In the genomic region with DNA sequence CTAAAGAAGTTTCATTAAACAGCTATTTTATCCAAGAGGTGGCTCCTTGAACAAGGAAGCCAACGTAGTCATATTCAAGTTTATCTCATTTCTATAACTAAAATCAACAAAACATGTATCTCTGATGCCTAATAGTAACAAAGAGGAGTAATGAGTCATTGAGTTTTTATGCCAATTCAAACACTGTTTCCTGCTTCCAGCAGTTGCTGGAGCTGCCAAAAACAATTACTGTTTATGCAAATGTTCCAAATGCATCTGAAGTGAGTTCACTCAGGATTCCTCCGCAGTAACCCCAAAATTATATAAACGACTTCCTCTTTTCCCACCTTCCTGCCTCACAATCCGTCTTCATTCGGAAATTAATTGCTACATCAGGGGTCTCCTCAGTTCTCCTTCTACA, we compare ENCODE assay signal across 7 cellular contexts.
A peak's percentile ranks its signal among the peaks of the same experiment; 100 is the strongest.
DNase-seq lines count a peak whose midpoint lies in the region; FAIRE-seq and TF ChIP-seq lines count a peak whose summit lies in the region.
"Not testable (repeated sequence)": the region's sequence is repeated elsewhere in the genome, so short reads cannot be mapped to it uniquely, and the experiment has no call there.

No MANE protein-coding gene starts in this region.

- CTCF ChIA-PET in endothelial cell of umbilical vein (lab: Charles Lee) = not testable (repeated sequence)

- H3K27me3 ChIP-seq in endothelial cell of umbilical vein (ENCODE audit: control insufficient read depth in 2 of 2, insufficient read depth in 2 of 2, low read length in 2 of 2); osteoblast (ENCODE audit: insufficient read depth, low read length): not testable (repeated sequence)

- H3K4me1 ChIP-seq in endothelial cell of umbilical vein (ENCODE audit: control insufficient read depth, extremely low read depth, insufficient read depth, low read length) (peaks cover 52% of the 10 kb centered on the region), osteoblast (ENCODE audit: insufficient read depth, low read length) (peaks cover 14% of the 10 kb centered on the region)

- BruUV-seq in endothelial cell of umbilical vein (replicated peaks; lab: Mats Ljungman, UMichigan) = not testable (repeated sequence)

- POLR2A ChIA-PET in endothelial cell of umbilical vein (lab: Charles Lee) = not testable (repeated sequence)

- not testable (repeated sequence) for H4K20me1 ChIP-seq in endothelial cell of umbilical vein (replicated peaks; ENCODE audit: control insufficient read depth, extremely low read depth, insufficient read depth, low read length); osteoblast (ENCODE audit: insufficient read depth, low read length)

- not testable (repeated sequence) for TF ChIP-seq CTCF in AG09309 (IDR thresholded peaks at IDR 0.05; ENCODE audit: control insufficient read depth, insufficient read depth, low read depth, low read length, missing control alignments); endothelial cell of umbilical vein (IDR thresholded peaks at IDR 0.05; ENCODE audit: extremely low read depth in 1 of 2, insufficient read depth in 1 of 2, low read depth in 1 of 2, low read length in 2 of 2); osteoblast (IDR thresholded peaks at IDR 0.05; ENCODE audit: extremely low read depth, low read depth, low read length)

- dilution Hi-C loops in endothelial cell of umbilical vein (cut with MboI; ENCODE audit: extremely low pct_ligation_motif_present, low sequenced_read_pairs) = not testable (repeated sequence)

- H3K4me2 ChIP-seq in endothelial cell of umbilical vein (ENCODE audit: insufficient read depth, low read length) (peak overlapping the region; percentile 43), osteoblast (ENCODE audit: insufficient read depth, low read length) (peak overlapping the region; percentile 70)

- DNase-seq in AG09309 (ENCODE audit: low read depth) (peak; percentile 10), GM04504 (ENCODE audit: low read depth) (peak; percentile 22), M059J (ENCODE audit: low read depth) (peak; percentile 75), astrocyte of the hippocampus (ENCODE audit: low read depth, low spot score) (peak; percentile 78), endothelial cell of umbilical vein (ENCODE audit: low read depth, low spot score) (peak; percentile 75), globus pallidus (ENCODE audit: low spot score) (peak; percentile 8)
- DNase-seq in osteoblast (ENCODE audit: insufficient read length, low spot score, missing footprints) = not testable (repeated sequence)

- not testable (repeated sequence) for H3K9me3 ChIP-seq in endothelial cell of umbilical vein (replicated peaks; ENCODE audit: control insufficient read depth, insufficient read depth, low read length); osteoblast (ENCODE audit: low read depth, low read length)

- H3K4me3 ChIP-seq in AG09309 (ENCODE audit: control insufficient read depth, low read depth, low read length); endothelial cell of umbilical vein (replicated peaks in 1 of 3; ENCODE audit: insufficient read depth in 1 of 3, low read depth in 1 of 3, low read length in 3 of 3); osteoblast (ENCODE audit: insufficient read depth, low read length): not testable (repeated sequence)

- not testable (repeated sequence) for H3K79me2 ChIP-seq in endothelial cell of umbilical vein (ENCODE audit: control insufficient read depth, insufficient read depth, low read length); osteoblast (ENCODE audit: insufficient read depth, low read length)

- not testable (repeated sequence) for FAIRE-seq in endothelial cell of umbilical vein (lab: Jason Lieb, UNC)

- not testable (repeated sequence) for H3K9ac ChIP-seq in endothelial cell of umbilical vein (replicated peaks; ENCODE audit: extremely low read depth, insufficient read depth, low read length)

- intact Hi-C loops in endothelial cell of umbilical vein (cut with micrococcal nuclease) = not testable (repeated sequence)

- not testable (repeated sequence) for H3K36me3 ChIP-seq in endothelial cell of umbilical vein (ENCODE audit: control insufficient read depth in 2 of 2, extremely low read depth in 1 of 2, insufficient read depth in 2 of 2, low read length in 2 of 2); osteoblast (ENCODE audit: insufficient read depth, low read length)

- TF ChIP-seq POLR2A in endothelial cell of umbilical vein (IDR thresholded peaks at IDR 0.05; ENCODE audit: low read depth, low read length) = not testable (repeated sequence)

- H3K27ac ChIP-seq in endothelial cell of umbilical vein (ENCODE audit: insufficient read depth, low read depth, low read length) = peak overlapping the region; percentile 57
- H3K27ac ChIP-seq in osteoblast (ENCODE audit: low read depth, low read length) = not testable (repeated sequence)

- H3K9me1 ChIP-seq in endothelial cell of umbilical vein (replicated peaks; ENCODE audit: control insufficient read depth, extremely low read depth, insufficient read depth, low read length) = not testable (repeated sequence)

- not testable (repeated sequence) for H2AFZ ChIP-seq in endothelial cell of umbilical vein (ENCODE audit: low read depth, low read length); osteoblast (ENCODE audit: low read length)

TF ChIP-seq in endothelial cell of umbilical vein, 7 proteins besides CTCF, POLR2A, EP300 and RAD21:
- peak; percentile 72 for TF ChIP-seq FOS (IDR thresholded peaks at IDR 0.05; ENCODE audit: borderline replicate concordance, insufficient read depth, low read length)
- TF ChIP-seq JUN (IDR thresholded peaks at IDR 0.05; ENCODE audit: borderline replicate concordance, insufficient read depth, insufficient read length, low read depth) = peak; percentile 79
- TF ChIP-seq GATA2 (IDR thresholded peaks at IDR 0.05; ENCODE audit: insufficient read depth, insufficient read length, low read depth, low read length) = peak; percentile 78
